Comparison of ENCODE assay signal across 1 cellular context in genomic region chr6:37049990-37050853, GRCh38.
TF ChIP-seq lines count a peak whose summit lies in the region.

No MANE protein-coding gene starts in this region.

TF ChIP-seq in K562, 482 proteins besides CTCF, POLR2A, EP300 and RAD21 (continued from another document and continues in another):
- no peak for TF ChIP-seq CHD1 (IDR thresholded peaks at IDR 0.05; ENCODE audit: low read length)
- no peak for TF ChIP-seq MBD1 (CRISPR knock-in tag; IDR thresholded peaks at IDR 0.05)
- TF ChIP-seq DDX20 (tag; IDR thresholded peaks at IDR 0.05; ENCODE audit: low read depth), result 0 out of 2 replicates have a peak, but pooled peaks have one; percentile 20
- no peak for TF ChIP-seq ARNT (IDR thresholded peaks at IDR 0.05)
- TF ChIP-seq TBL1XR1 (IDR thresholded peaks at IDR 0.05; ENCODE audit: low read length in 2 of 2), result peak; percentile 15 to 59; a peak in 2 of 4 replicates
- peak; percentile 43; the same call in 1 of the 2 replicates for TF ChIP-seq PHF8 (IDR thresholded peaks at IDR 0.05; ENCODE audit: borderline replicate concordance, low read length)
- TF ChIP-seq CHD7 (IDR thresholded peaks at IDR 0.05; ENCODE audit: low read depth, low read length), result no peak
- no peak for TF ChIP-seq HMG20A (CRISPR knock-in tag; conservative IDR thresholded peaks at IDR 0.05)
- no peak for TF ChIP-seq CREB1 (IDR thresholded peaks at IDR 0.05)
- TF ChIP-seq CREB1 (CRISPR knock-in tag; IDR thresholded peaks at IDR 0.05), result no peak
- TF ChIP-seq CEBPZ (IDR thresholded peaks at IDR 0.05; ENCODE audit: borderline replicate concordance, low read depth, low read length), result no peak
- no peak for TF ChIP-seq PRMT5 (CRISPR knock-in tag; IDR thresholded peaks at IDR 0.05)
- TF ChIP-seq TSC22D4 (tag; IDR thresholded peaks at IDR 0.05), result no peak
- no peak for TF ChIP-seq ARID3B (CRISPR knock-in tag; IDR thresholded peaks at IDR 0.05; ENCODE audit: borderline replicate concordance)
- no peak for TF ChIP-seq SRSF1 (IDR thresholded peaks at IDR 0.05; ENCODE audit: low read depth, low read length)
- no peak for TF ChIP-seq IRF9 (tag; IDR thresholded peaks at IDR 0.05)
- no peak for TF ChIP-seq SMARCA5 (IDR thresholded peaks at IDR 0.05)
- TF ChIP-seq ELK3 (CRISPR knock-in tag; IDR thresholded peaks at IDR 0.05), result no peak
- no peak for TF ChIP-seq ZNF384 (IDR thresholded peaks at IDR 0.05; ENCODE audit: low read depth, low read length)
- no peak for TF ChIP-seq ZC3H11A (IDR thresholded peaks at IDR 0.05; ENCODE audit: low read depth, low read length)
- TF ChIP-seq REST (CRISPR knock-in tag; IDR thresholded peaks at IDR 0.05; ENCODE audit: low read depth), result no peak
- TF ChIP-seq ZNF76 (CRISPR knock-in tag; IDR thresholded peaks at IDR 0.05; ENCODE audit: borderline replicate concordance), result peak; percentile 77; the same call in 1 of the 2 replicates
- TF ChIP-seq U2AF1 (optimal IDR thresholded peaks at IDR 0.05; ENCODE audit: low read depth, low read length), result no peak
- peak; percentile 87 for TF ChIP-seq CCNT2 (IDR thresholded peaks at IDR 0.05; ENCODE audit: borderline replicate concordance, extremely low read depth, insufficient read length, low read depth, low read length)
- no peak for TF ChIP-seq TCF7 (IDR thresholded peaks at IDR 0.05; ENCODE audit: borderline replicate concordance)
- peak; percentile 89 for TF ChIP-seq NFRKB (IDR thresholded peaks at IDR 0.05; ENCODE audit: low read depth)
- no peak for TF ChIP-seq U2AF2 (optimal IDR thresholded peaks at IDR 0.05; ENCODE audit: low read depth, low read length)
- peak; percentile 98 to 100 for TF ChIP-seq ETV6 (IDR thresholded peaks at IDR 0.05; ENCODE audit: borderline replicate concordance in 1 of 2, low read depth in 2 of 2, low read length in 1 of 2)
- no peak for TF ChIP-seq ETV6 (CRISPR knock-in tag; IDR thresholded peaks at IDR 0.05; ENCODE audit: borderline replicate concordance)
- no peak for TF ChIP-seq PURB (CRISPR knock-in tag; IDR thresholded peaks at IDR 0.05; ENCODE audit: low read depth)
- no peak for TF ChIP-seq C11orf30 (IDR thresholded peaks at IDR 0.05; ENCODE audit: low read depth)
- no peak for TF ChIP-seq MCM2 (IDR thresholded peaks at IDR 0.05; ENCODE audit: low read depth)
